ENCODE assay signal across 11 cellular contexts in genomic region chr10:33129181-33129928, GRCh38.
A peak's percentile ranks its signal among the peaks of the same experiment; 100 is the strongest.
DNase-seq lines count a peak whose midpoint lies in the region; ATAC-seq and TF ChIP-seq lines count a peak whose summit lies in the region.
"Had no signal": no experiment of that assay in that cellular context is flagged by ENCODE, and none has a peak within 500 bp of the region (broad histone marks: within the 10 kb centered on the region; RNA-seq: fewer than 3 reads in every experiment).

No MANE protein-coding gene starts in this region.

- no peaks in the 10 kb centered on the region for H3K27me3 ChIP-seq in upper lobe of left lung
- H3K27me3 ChIP-seq: tibial nerve had no signal

- peaks cover 18 to 44% (median 28%) of the 10 kb centered on the region in 4 donors for H3K4me1 ChIP-seq in upper lobe of left lung

- H3K9me3 ChIP-seq in upper lobe of left lung: no peaks in the 10 kb centered on the region
- H3K9me3 ChIP-seq: tibial nerve had no signal

- H3K9me3 Mint-ChIP-seq in activated CD8-positive, alpha-beta memory T cell treated with anti-CD3 and anti-CD28 coated beads, Interleukin-2, amount 10 ng/mL, durations not matched to agents 7 days and 5 days (ENCODE audit: low read depth): no peaks in the 10 kb centered on the region
- H3K9me3 Mint-ChIP-seq: T-helper 1 cell treated with Interleukin-12 subunit alpha and Interleukin-12 subunit beta and Interleukin-4 antibody, amounts not matched to agents 30 μg/mL and 1 μg/mL, for 36 hours had no signal

- peak overlapping the region in 2 of 4 donors; percentile 17 to 21 for H3K27ac ChIP-seq in upper lobe of left lung

- H3K4me3 Mint-ChIP-seq in activated CD8-positive, alpha-beta memory T cell treated with anti-CD3 and anti-CD28 coated beads, Interleukin-2, amount 10 ng/mL, durations not matched to agents 7 days and 5 days: no peak overlapping the region
- H3K4me3 Mint-ChIP-seq: T-helper 1 cell treated with Interleukin-12 subunit alpha and Interleukin-12 subunit beta and Interleukin-4 antibody, amounts not matched to agents 30 μg/mL and 1 μg/mL, for 36 hours had no signal

- peaks cover 50% of the 10 kb centered on the region for H3K4me1 Mint-ChIP-seq in activated CD8-positive, alpha-beta memory T cell treated with anti-CD3 and anti-CD28 coated beads, Interleukin-2, amount 10 ng/mL, durations not matched to agents 7 days and 5 days

- no peaks in the 10 kb centered on the region for H3K36me3 ChIP-seq in upper lobe of left lung
- H3K36me3 ChIP-seq: tibial nerve had no signal

- ATAC-seq in activated CD8-positive, alpha-beta memory T cell treated with anti-CD3 and anti-CD28 coated beads, Interleukin-2, amount 10 ng/mL, durations not matched to agents 7 days and 5 days: no peak
- peak; percentile 35 to 92 for ATAC-seq in upper lobe of left lung (ENCODE audit: low FRiP score in 2 of 2)

- TF ChIP-seq POLR2A in upper lobe of left lung (IDR thresholded peaks at IDR 0.05): no peak

- no peak for TF ChIP-seq EP300 in upper lobe of left lung (IDR thresholded peaks at IDR 0.05)

- no peak for TF ChIP-seq CTCF in upper lobe of left lung (IDR thresholded peaks at IDR 0.05)

- 56 to 66% methylated on average over 5 to 8 of the region's 8 CpGs for WGBS in upper lobe of left lung, 2 donors

- peak; percentile 51 for DNase-seq in activated CD8-positive, alpha-beta memory T cell treated with anti-CD3 and anti-CD28 coated beads for 24 hours
- no peak for DNase-seq in activated CD8-positive, alpha-beta memory T cell treated with anti-CD3 and anti-CD28 coated beads, Interleukin-2, amount 10 ng/mL, durations not matched to agents 7 days and 5 days
- DNase-seq in astrocyte of the hippocampus (ENCODE audit: low read depth, low spot score): peak; percentile 90
- peak; percentile 8 for DNase-seq in inferior parietal cortex (ENCODE audit: extremely low spot score)
- DNase-seq in upper lobe of left lung: no peak
- no peak for DNase-seq in NCI-H748 treated with DMSO at 0.1 percent for 48 hours (lab: John Stamatoyannopoulos, UW)
- no peak for DNase-seq in activated gamma-delta T cell (lab: John Stamatoyannopoulos, UW)
- DNase-seq in NCI-H187 (lab: John Stamatoyannopoulos, UW): no peak
- DNase-seq: NCI-H2029 treated with DMSO at 0.1 percent for 48 hours had no signal

- no peaks in the 10 kb centered on the region for H3K36me3 Mint-ChIP-seq in activated CD8-positive, alpha-beta memory T cell treated with anti-CD3 and anti-CD28 coated beads, Interleukin-2, amount 10 ng/mL, durations not matched to agents 7 days and 5 days

- no peak overlapping the region for H3K27ac Mint-ChIP-seq in activated CD8-positive, alpha-beta memory T cell treated with anti-CD3 and anti-CD28 coated beads, Interleukin-2, amount 10 ng/mL, durations not matched to agents 7 days and 5 days

- H3K27me3 Mint-ChIP-seq in activated CD8-positive, alpha-beta memory T cell treated with anti-CD3 and anti-CD28 coated beads, Interleukin-2, amount 10 ng/mL, durations not matched to agents 7 days and 5 days: no peaks in the 10 kb centered on the region

- CTCF ChIA-PET in activated CD8-positive, alpha-beta memory T cell treated with anti-CD3 and anti-CD28 coated beads, Interleukin-2, amount 10 ng/mL, durations not matched to agents 7 days and 5 days (lab: Charles Lee): interaction anchor here (1.1 to 1.6 kb wide), 2 partner anchors 10 kb away, joined by 3 to 6 read pairs; no protein-coding TSS in a partner anchor

- H3K4me3 ChIP-seq in upper lobe of left lung: no peak overlapping the region
- H3K4me3 ChIP-seq: tibial nerve had no signal

Comparison
In these comparisons a context has a peak if more than half of its experiments do, and no peak if none do; other contexts are left out.
1. DNase-seq: peak in activated CD8-positive, alpha-beta memory T cell treated with anti-CD3 and anti-CD28 coated beads for 24 hours (single experiment), astrocyte of the hippocampus (single experiment) and inferior parietal cortex (single experiment); none in activated CD8-positive, alpha-beta memory T cell treated with anti-CD3 and anti-CD28 coated beads, Interleukin-2, amount 10 ng/mL, durations not matched to agents 7 days and 5 days (single experiment), upper lobe of left lung (0 of 2), NCI-H748 treated with DMSO at 0.1 percent for 48 hours (single experiment), activated gamma-delta T cell (single experiment) and NCI-H187 (0 of 2).